8 cellular contexts compared by ENCODE assay signal in genomic region chr15:96893159-96893906, GRCh38.
DNase-seq lines count a peak whose midpoint lies in the region; ATAC-seq and TF ChIP-seq lines count a peak whose summit lies in the region.

No MANE protein-coding gene starts in this region.

- no peak overlapping the region for H3K4me3 Mint-ChIP-seq in natural killer cell

- intact Hi-C loops in stomach (cut with DNase I; ENCODE audit: low total_unique reads) (no loop called here), natural killer cell (cut with micrococcal nuclease) (no loop called here)

- H3K36me3 ChIP-seq in stomach = no peaks in the 10 kb centered on the region

- peaks cover 0 to 20% (median 4%) of the 10 kb centered on the region in 4 donors for H3K4me1 ChIP-seq in stomach

- no peak overlapping the region for H3K4me3 ChIP-seq in stomach

- H3K27ac Mint-ChIP-seq in natural killer cell = no peak overlapping the region

- TF ChIP-seq CTCF in stomach (IDR thresholded peaks at IDR 0.05) = peak in 5 of 7 experiments; percentile 34 to 72 (median 65)
- no peak for TF ChIP-seq CTCF in natural killer cell (IDR thresholded peaks at IDR 0.05)

- in situ Hi-C loops in ACHN (cut with HindIII; ENCODE audit: low pct_ligation_motif_present, low pct_unique_long_range_greater_than_20kb, low sequenced_read_pairs) = no loop called here

- DNase-seq in ACHN (peak; percentile 53), OCI-M2 (lab: John Stamatoyannopoulos, UW; ENCODE audit: unreplicated experiment) (peak; percentile 46), fibroblast of the conjunctiva (ENCODE audit: low read depth) (peak; percentile 8), stomach (peak; percentile 33), natural killer cell (no peak)
- no peak for DNase-seq in stimulated activated naive CD4-positive, alpha-beta T cell (lab: John Stamatoyannopoulos, UW)

- no peak for TF ChIP-seq EP300 in stomach (IDR thresholded peaks at IDR 0.05)

- peaks cover 9 to 10% of the 10 kb centered on the region in 2 donors for H3K4me1 Mint-ChIP-seq in natural killer cell

- ATAC-seq in HG02884 (IDR thresholded peaks at IDR 0.05; ENCODE audit: unreplicated experiment) (peak; percentile 45), natural killer cell (no peak), HG02571 (IDR thresholded peaks at IDR 0.05; ENCODE audit: unreplicated experiment) (no peak)

- H3K9me3 ChIP-seq in stomach = no peaks in the 10 kb centered on the region

- no peak overlapping the region for H3K27ac ChIP-seq in stomach

- H3K9me3 Mint-ChIP-seq in natural killer cell = no peaks in the 10 kb centered on the region

- peaks cover 0 to 4% of the 10 kb centered on the region in 2 donors for H3K27me3 Mint-ChIP-seq in natural killer cell (ENCODE audit: low read depth in 2 of 2)

- TF ChIP-seq POLR2A in stomach (IDR thresholded peaks at IDR 0.05) = no peak

- no peaks in the 10 kb centered on the region for H3K27me3 ChIP-seq in stomach

- H3K36me3 Mint-ChIP-seq in natural killer cell = no peaks in the 10 kb centered on the region

- 26 to 31% (median 28%) methylated on average over 5 of the region's 5 CpGs for whole genome bisulfite sequencing in stomach, 5 donors

Comparison
In these comparisons a context has a peak if more than half of its experiments do, and no peak if none do; other contexts are left out.
1. DNase-seq: peak in ACHN (single experiment), OCI-M2 (single experiment), fibroblast of the conjunctiva (single experiment) and stomach (single experiment); none in natural killer cell (single experiment) and stimulated activated naive CD4-positive, alpha-beta T cell (0 of 6).